ENCODE assay signal across 11 cellular contexts in the genomic region with DNA sequence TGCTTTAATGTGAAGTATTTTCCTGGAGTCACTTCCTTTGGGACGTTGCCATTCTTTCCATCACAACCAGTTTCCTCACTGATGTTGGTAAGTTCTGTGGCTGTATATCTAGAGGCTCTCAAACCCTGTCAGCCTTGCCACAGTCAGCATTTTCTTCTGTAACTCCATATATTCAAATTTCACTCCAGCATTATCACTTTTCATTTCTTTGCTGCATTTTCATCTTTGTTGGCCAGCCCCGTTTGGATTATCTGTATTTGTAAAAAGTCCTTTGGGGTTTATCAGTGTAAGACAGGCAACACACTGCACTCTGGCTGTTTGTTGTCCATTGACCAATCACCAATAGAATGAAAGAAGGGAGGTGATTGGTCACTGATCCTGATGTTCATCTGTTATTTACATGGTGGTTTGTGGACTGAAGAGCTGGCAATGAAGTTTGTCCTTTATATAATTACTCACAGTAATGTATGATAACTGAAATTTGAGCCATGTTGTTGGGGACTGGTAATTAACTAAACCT. TPM values are rescaled to one million over a fixed set of nuclear protein-coding genes. Genes with fewer than 3 reads are reported as not detected.
A peak's percentile ranks its signal among the peaks of the same experiment; 100 is the strongest.
DNase-seq lines count a peak whose midpoint lies in the region; ATAC-seq and TF ChIP-seq lines count a peak whose summit lies in the region.
"Had no signal": no experiment of that assay in that cellular context is flagged by ENCODE, and none has a peak within 500 bp of the region (broad histone marks: within the 10 kb centered on the region; RNA-seq: fewer than 3 reads in every experiment).

No MANE protein-coding gene starts in this region.

- ATAC-seq in HG03354 (IDR thresholded peaks at IDR 0.05; ENCODE audit: poor library complexity, severe bottlenecking, unreplicated experiment), result peak; percentile 71
- ATAC-seq in HG03175 (IDR thresholded peaks at IDR 0.05; ENCODE audit: unreplicated experiment), result no peak

- BruUV-seq in MCF 10A (replicated peaks; lab: Mats Ljungman, UMichigan), result no TSS peak

- DNase-seq in MCF 10A (ENCODE audit: unreplicated experiment) (peak; percentile 30), breast epithelium (ENCODE audit: low spot score in 2 of 2) (no peak), dedifferentiated amniotic fluid mesenchymal stem cell (ENCODE audit: extremely low spot score) (peak; percentile 20), caudate nucleus (lab: John Stamatoyannopoulos, UW) (no peak)
- DNase-seq in stimulated activated CD4-positive, alpha-beta T cell treated with anti-CD3 and anti-CD28 coated beads, Interleukin-2, amount 100 ng/mL, for 48 hours, result no peak
- DNase-seq: activated effector memory CD4-positive, alpha-beta T cell treated with anti-CD3 and anti-CD28 coated beads, Interleukin-2, amount 50 U/mL, for 16 hours had no signal

- H3K9ac ChIP-seq in skeletal muscle satellite cell (ENCODE audit: low read depth, low read length), result no peak overlapping the region

- no peak overlapping the region for H3K27ac ChIP-seq in breast epithelium
- no peak overlapping the region for H3K27ac ChIP-seq in caudate nucleus (ENCODE audit: low read depth, low read length)
- H3K27ac ChIP-seq: neutrophil had no signal

- CTCF ChIA-PET in MCF 10A (lab: Yijun Ruan, JAX), result interaction anchor here (1.0 kb wide), 1 partner anchor 18 kb away, joined by 3 read pairs; no protein-coding TSS in a partner anchor

- no peaks in the 10 kb centered on the region for H3K9me3 ChIP-seq in breast epithelium
- H3K9me3 ChIP-seq in skeletal muscle satellite cell (replicated peaks; ENCODE audit: low read length), result no peaks in the 10 kb centered on the region
- H3K9me3 ChIP-seq: neutrophil had no signal

- H3K4me3 ChIP-seq in breast epithelium (no peak overlapping the region), skeletal muscle satellite cell (ENCODE audit: low read length) (no peak overlapping the region)

- TF ChIP-seq POLR2A in breast epithelium (IDR thresholded peaks at IDR 0.05), result no peak

- no peak for TF ChIP-seq CTCF in MCF 10A (IDR thresholded peaks at IDR 0.05; ENCODE audit: unreplicated experiment)
- TF ChIP-seq CTCF in breast epithelium (IDR thresholded peaks at IDR 0.05), result no peak

- peaks cover 36% of the 10 kb centered on the region for H3K36me3 Mint-ChIP-seq in MCF 10A (ENCODE audit: insufficient read depth, unreplicated experiment)

- H3K27ac Mint-ChIP-seq in MCF 10A (ENCODE audit: low read depth, unreplicated experiment), result no peak overlapping the region

- peak overlapping the region; percentile 55 for H3K4me2 ChIP-seq in skeletal muscle satellite cell (ENCODE audit: low read length)

- H3K4me1 Mint-ChIP-seq in MCF 10A (ENCODE audit: insufficient read depth, unreplicated experiment), result peaks cover 29% of the 10 kb centered on the region

- no peaks in the 10 kb centered on the region for H3K9me3 Mint-ChIP-seq in MCF 10A (ENCODE audit: unreplicated experiment)
- H3K9me3 Mint-ChIP-seq: CD14-positive monocyte had no signal

- intact Hi-C loops in MCF 10A (cut with micrococcal nuclease), result no loop called here
- intact Hi-C loops in breast epithelium (cut with DNase I; ENCODE audit: low total_unique reads), result no loop called here

- H3K4me3 Mint-ChIP-seq in MCF 10A (ENCODE audit: unreplicated experiment), result no peak overlapping the region
- H3K4me3 Mint-ChIP-seq: CD14-positive monocyte had no signal

- H3K27me3 Mint-ChIP-seq in MCF 10A (ENCODE audit: insufficient read depth, unreplicated experiment), result no peaks in the 10 kb centered on the region

- POLR2A ChIA-PET in MCF 10A (lab: Yijun Ruan, JAX), result interaction anchor here (0.7 to 1.4 kb wide), 4 partner anchors 19 to 37 kb away, joined by 3 to 7 read pairs (median 4); a partner anchor contains a TSS

- H3K4me1 ChIP-seq in breast epithelium, result no peaks in the 10 kb centered on the region
- H3K4me1 ChIP-seq in skeletal muscle satellite cell (ENCODE audit: control insufficient read depth, insufficient read depth, low read length), result peaks cover 12% of the 10 kb centered on the region

- no peaks in the 10 kb centered on the region for H3K36me3 ChIP-seq in breast epithelium
- H3K36me3 ChIP-seq in skeletal muscle satellite cell (ENCODE audit: insufficient read depth, low read length), result peaks cover 11% of the 10 kb centered on the region
- H3K36me3 ChIP-seq: neutrophil had no signal

- H3K27me3 ChIP-seq in breast epithelium, result no peaks in the 10 kb centered on the region
- H3K27me3 ChIP-seq in skeletal muscle satellite cell (ENCODE audit: control insufficient read depth, insufficient read depth, low read length), result no peaks in the 10 kb centered on the region
- H3K27me3 ChIP-seq: neutrophil had no signal

RNA-seq across cellular contexts. Expression of a gene that starts 20.3 kb away (rescaled TPM):
- 92.4 and 128 TPM in 2 replicates for total RNA-seq in MCF 10A (2022)
- 10 to 100 TPM; 25.6 to 37.6 (median 36.1) TPM for total RNA-seq in breast epithelium
- 46.3 and 67.7 TPM in 2 replicates for total RNA-seq in skeletal muscle satellite cell (2012; rRNA removed)

RNA-seq across cellular contexts. Expression of a gene that starts 36.5 kb away (rescaled TPM):
- total RNA-seq in MCF 10A (2022) (65.6 and 91.7 TPM in 2 replicates), breast epithelium (10 to 100 TPM; 23.0 to 37.3 (median 33.8) TPM)
- total RNA-seq in skeletal muscle satellite cell (2012; rRNA removed), result 43.0 and 45.6 TPM in 2 replicates

Comparison
In these comparisons a context has a peak if more than half of its experiments do, and no peak if none do; other contexts are left out.
1. DNase-seq: peak in MCF 10A (single experiment) and dedifferentiated amniotic fluid mesenchymal stem cell (single experiment); none in breast epithelium (0 of 2), caudate nucleus (0 of 61) and stimulated activated CD4-positive, alpha-beta T cell treated with anti-CD3 and anti-CD28 coated beads, Interleukin-2, amount 100 ng/mL, for 48 hours (0 of 2).